13 cellular contexts compared by ENCODE assay signal in the genomic region with DNA sequence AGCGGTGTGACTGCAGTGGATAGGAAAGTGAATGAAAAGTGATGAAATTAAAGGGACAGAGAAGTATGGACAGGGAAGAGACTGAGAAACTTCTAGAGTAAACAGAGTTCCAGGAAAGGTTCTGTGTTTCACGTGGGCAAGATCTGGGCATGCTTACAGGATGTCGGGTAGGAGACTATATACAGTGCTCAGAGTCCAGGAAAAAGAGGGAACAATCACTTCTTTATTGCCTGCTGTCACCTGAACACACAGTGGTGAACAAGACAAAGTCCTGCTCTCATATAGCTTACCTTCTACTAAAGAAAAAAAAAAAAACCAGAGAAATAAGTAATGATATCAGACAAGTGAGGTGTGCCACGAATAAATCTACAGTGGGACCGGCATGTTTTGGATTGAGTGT. TPM values are rescaled to one million over a fixed set of nuclear protein-coding genes. Genes with fewer than 3 reads are reported as not detected.
A peak's percentile ranks its signal among the peaks of the same experiment; 100 is the strongest.
DNase-seq lines count a peak whose midpoint lies in the region; ATAC-seq and TF ChIP-seq lines count a peak whose summit lies in the region.
"Had no signal": no experiment of that assay in that cellular context is flagged by ENCODE, and none has a peak within 500 bp of the region (broad histone marks: within the 10 kb centered on the region; RNA-seq: fewer than 3 reads in every experiment).

No MANE protein-coding gene starts in this region.

- H4K20me1 ChIP-seq in HCT116 (ENCODE audit: insufficient read depth) = peaks cover 57% of the 10 kb centered on the region; the same call in 1 of the 2 replicates

- H3K4me2 ChIP-seq in HCT116 (ENCODE audit: low read length) = peak overlapping the region; percentile 88

- H3K27me3 ChIP-seq in CD4-positive, alpha-beta T cell (ENCODE audit: control insufficient read depth, insufficient read depth, low read length) = no peaks in the 10 kb centered on the region
- H3K27me3 ChIP-seq in HCT116 (ENCODE audit: insufficient read depth, low read length) (no peaks in the 10 kb centered on the region), spleen (replicated peaks in 1 of 7) (no peaks in the 10 kb centered on the region)
- H3K27me3 ChIP-seq in naive thymus-derived CD4-positive, alpha-beta T cell (ENCODE audit: control insufficient read depth in 2 of 2, insufficient read depth in 2 of 2, low read length in 2 of 2) = no peaks in the 10 kb centered on the region

- POLR2A ChIA-PET in CD4-positive, alpha-beta T cell (lab: Charles Lee) = no interaction called here
- POLR2A ChIA-PET in HCT116 (lab: Charles Lee) = no interaction called here
- POLR2A ChIA-PET in naive thymus-derived CD4-positive, alpha-beta T cell (lab: Charles Lee) = no interaction called here

- intact Hi-C loops in CD4-positive, alpha-beta T cell (cut with DNase I, micrococcal nuclease) = loop anchor here in 1 of 2 experiments (10.0 kb wide), 3 partner anchors 251 to 1571 kb away; no protein-coding TSS in a partner anchor
- intact Hi-C loops in HCT116 (cut with micrococcal nuclease) = no loop called here
- intact Hi-C loops in activated T-helper 1 cell treated with anti-CD3 and anti-CD28 coated beads, Interleukin-12 subunit alpha, Interleukin-12 subunit beta, Interleukin-2, Interleukin-4 antibody, amounts not matched to agents 30 ng/mL and 10 ng/mL and 1 ng/mL, durations not matched to agents 14 hours and 24 hours and 36 hours (cut with micrococcal nuclease) = no loop called here
- intact Hi-C loops in naive thymus-derived CD4-positive, alpha-beta T cell (cut with micrococcal nuclease) = loop anchor here in 1 of 2 donors (10.0 kb wide), 1 partner anchor 1179 kb away; no protein-coding TSS in a partner anchor
- intact Hi-C loops in spleen (cut with DNase I; ENCODE audit: low total_unique reads) = no loop called here
- intact Hi-C loops in Right ventricle myocardium superior (cut with DNase I) = no loop called here

- no peak overlapping the region for H3K9ac ChIP-seq in HCT116 (ENCODE audit: low read length)

- H2AFZ ChIP-seq in HCT116 (ENCODE audit: low read depth, low read length, poor library complexity, severe bottlenecking) = no peak overlapping the region

- BruUV-seq in HCT116 (replicated peaks; lab: Mats Ljungman, UMichigan) = no TSS peak

- no peaks in the 10 kb centered on the region for H3K9me3 Mint-ChIP-seq in CD4-positive, alpha-beta T cell
- no peaks in the 10 kb centered on the region for H3K9me3 Mint-ChIP-seq in activated T-helper 1 cell treated with anti-CD3 and anti-CD28 coated beads, Interleukin-12 subunit alpha, Interleukin-12 subunit beta, Interleukin-2, Interleukin-4 antibody, amounts not matched to agents 30 ng/mL and 10 ng/mL and 1 ng/mL, durations not matched to agents 14 hours and 24 hours and 36 hours
- peaks cover 0 to 3% (median 0%) of the 10 kb centered on the region in 11 donors for H3K9me3 Mint-ChIP-seq in naive thymus-derived CD4-positive, alpha-beta T cell

- DNase-seq in CD4-positive, alpha-beta T cell = no peak
- no peak for DNase-seq in HCT116 (ENCODE audit: low read depth, low spot score)
- no peak for DNase-seq in activated T-helper 1 cell treated with anti-CD3 and anti-CD28 coated beads, Interleukin-12 subunit alpha, Interleukin-12 subunit beta, Interleukin-2, Interleukin-4 antibody, amounts not matched to agents 30 ng/mL and 10 ng/mL and 1 ng/mL, durations not matched to agents 14 hours and 24 hours and 36 hours (ENCODE audit: low spot score)
- DNase-seq in naive thymus-derived CD4-positive, alpha-beta T cell = no peak
- no peak for DNase-seq in NCI-H2081 treated with DMSO at 0.1 percent for 48 hours (lab: John Stamatoyannopoulos, UW)
- no peak for DNase-seq in spleen
- DNase-seq in Right ventricle myocardium superior = no peak
- DNase-seq: COR-L47, hippocampal formation, NCI-H345, retina had no signal

- no peak overlapping the region for H3K27ac ChIP-seq in CD4-positive, alpha-beta T cell (ENCODE audit: low read depth, low read length)
- H3K27ac ChIP-seq in HCT116 (ENCODE audit: low read depth, low read length) (no peak overlapping the region), spleen (no peak overlapping the region)
- no peak overlapping the region for H3K27ac ChIP-seq in naive thymus-derived CD4-positive, alpha-beta T cell (ENCODE audit: low read depth, low read length)

- peak overlapping the region; percentile 91 for H3K4me3 Mint-ChIP-seq in CD4-positive, alpha-beta T cell
- peak overlapping the region; percentile 95 for H3K4me3 Mint-ChIP-seq in activated T-helper 1 cell treated with anti-CD3 and anti-CD28 coated beads, Interleukin-12 subunit alpha, Interleukin-12 subunit beta, Interleukin-2, Interleukin-4 antibody, amounts not matched to agents 30 ng/mL and 10 ng/mL and 1 ng/mL, durations not matched to agents 14 hours and 24 hours and 36 hours
- peak overlapping the region; percentile 88 to 99 (median 90) for H3K4me3 Mint-ChIP-seq in naive thymus-derived CD4-positive, alpha-beta T cell

- TF ChIP-seq RAD21 in HCT116 (IDR thresholded peaks at IDR 0.05; ENCODE audit: low read depth) = no peak

- TF ChIP-seq POLR2A in HCT116 (IDR thresholded peaks at IDR 0.05; ENCODE audit: borderline replicate concordance, extremely low read depth, insufficient read depth, insufficient read length) (no peak), spleen (IDR thresholded peaks at IDR 0.05) (no peak)

- H3K36me3 Mint-ChIP-seq in CD4-positive, alpha-beta T cell (ENCODE audit: low read depth) = peaks cover 61% of the 10 kb centered on the region
- peaks cover 39% of the 10 kb centered on the region for H3K36me3 Mint-ChIP-seq in activated T-helper 1 cell treated with anti-CD3 and anti-CD28 coated beads, Interleukin-12 subunit alpha, Interleukin-12 subunit beta, Interleukin-2, Interleukin-4 antibody, amounts not matched to agents 30 ng/mL and 10 ng/mL and 1 ng/mL, durations not matched to agents 14 hours and 24 hours and 36 hours (ENCODE audit: low read depth)
- H3K36me3 Mint-ChIP-seq in naive thymus-derived CD4-positive, alpha-beta T cell = peaks cover 10 to 39% (median 33%) of the 10 kb centered on the region in 5 donors

- 82 to 91% (median 87%) methylated on average over 5 of the region's 5 CpGs for WGBS in spleen, 5 donors

- no peak for ATAC-seq in CD4-positive, alpha-beta T cell (ENCODE audit: poor library complexity)
- ATAC-seq in HCT116 (no peak), GM19324 (IDR thresholded peaks at IDR 0.05; ENCODE audit: low FRiP score, unreplicated experiment) (no peak), Right ventricle myocardium superior (ENCODE audit: poor library complexity) (no peak)
- ATAC-seq in naive thymus-derived CD4-positive, alpha-beta T cell = no peak
- ATAC-seq: esophagus mucosa had no signal

- no peaks in the 10 kb centered on the region for H3K27me3 Mint-ChIP-seq in CD4-positive, alpha-beta T cell
- no peaks in the 10 kb centered on the region for H3K27me3 Mint-ChIP-seq in activated T-helper 1 cell treated with anti-CD3 and anti-CD28 coated beads, Interleukin-12 subunit alpha, Interleukin-12 subunit beta, Interleukin-2, Interleukin-4 antibody, amounts not matched to agents 30 ng/mL and 10 ng/mL and 1 ng/mL, durations not matched to agents 14 hours and 24 hours and 36 hours (ENCODE audit: insufficient read depth)
- H3K27me3 Mint-ChIP-seq in naive thymus-derived CD4-positive, alpha-beta T cell = peaks cover 0 to 1% (median 0%) of the 10 kb centered on the region in 5 donors

- RAD21 ChIA-PET in HCT116 (lab: Charles Lee; ENCODE audit: low non-redundant PET in 1 of 2, low total read pairs in 2 of 2, uncharacterized antibody in 2 of 2, unreplicated experiment in 2 of 2) = no interaction called here

- peaks cover 79% of the 10 kb centered on the region for H3K79me2 ChIP-seq in HCT116 (ENCODE audit: insufficient read depth, low read length)

- H3K4me1 Mint-ChIP-seq in CD4-positive, alpha-beta T cell (ENCODE audit: low read depth) = peaks cover 61% of the 10 kb centered on the region
- peaks cover 51% of the 10 kb centered on the region for H3K4me1 Mint-ChIP-seq in activated T-helper 1 cell treated with anti-CD3 and anti-CD28 coated beads, Interleukin-12 subunit alpha, Interleukin-12 subunit beta, Interleukin-2, Interleukin-4 antibody, amounts not matched to agents 30 ng/mL and 10 ng/mL and 1 ng/mL, durations not matched to agents 14 hours and 24 hours and 36 hours (ENCODE audit: low read depth)
- H3K4me1 Mint-ChIP-seq in naive thymus-derived CD4-positive, alpha-beta T cell = peaks cover 40 to 76% (median 67%) of the 10 kb centered on the region in 7 donors

- no peak for TF ChIP-seq CTCF in CD4-positive, alpha-beta T cell (IDR thresholded peaks at IDR 0.05)
- TF ChIP-seq CTCF in HCT116 (IDR thresholded peaks at IDR 0.05 in 2 of 3, conservative IDR thresholded peaks at IDR 0.05 in 1 of 3; ENCODE audit: borderline replicate concordance in 1 of 3, insufficient read depth in 1 of 3, low read depth in 2 of 3, low read length in 2 of 3) (no peak), spleen (IDR thresholded peaks at IDR 0.05 in 8 of 11, conservative IDR thresholded peaks at IDR 0.05 in 3 of 11) (no peak)

- H3K4me3 ChIP-seq in HCT116 (replicated peaks in 1 of 2; ENCODE audit: low read depth in 1 of 2, low read length in 2 of 2) (no peak overlapping the region), spleen (no peak overlapping the region)
- H3K4me3 ChIP-seq in naive thymus-derived CD4-positive, alpha-beta T cell (ENCODE audit: low read length) = no peak overlapping the region

- H3K4me1 ChIP-seq in HCT116 (ENCODE audit: control insufficient read depth in 1 of 2, insufficient read depth in 2 of 2, low read length in 2 of 2) (peaks cover 14 to 23% of the 10 kb centered on the region in 2 experiments), spleen (peaks cover 20 to 53% (median 39%) of the 10 kb centered on the region in 6 donors)
- peaks cover 9 to 25% of the 10 kb centered on the region in 2 donors for H3K4me1 ChIP-seq in naive thymus-derived CD4-positive, alpha-beta T cell (ENCODE audit: control insufficient read depth in 2 of 2, insufficient read depth in 2 of 2, low read length in 2 of 2)

- H3K9me3 ChIP-seq in CD4-positive, alpha-beta T cell (ENCODE audit: control insufficient read depth, low read length) = no peaks in the 10 kb centered on the region
- no peaks in the 10 kb centered on the region for H3K9me3 ChIP-seq in HCT116 (ENCODE audit: control insufficient read depth in 1 of 2, insufficient read depth in 1 of 2, low read depth in 1 of 2, low read length in 2 of 2)
- no peaks in the 10 kb centered on the region for H3K9me3 ChIP-seq in naive thymus-derived CD4-positive, alpha-beta T cell (ENCODE audit: control insufficient read depth in 2 of 3, low read length in 3 of 3)
- no peaks in the 10 kb centered on the region for H3K9me3 ChIP-seq in spleen

- H3K9me2 ChIP-seq in HCT116 (ENCODE audit: insufficient read depth) = no peaks in the 10 kb centered on the region

- peaks cover 30 to 49% of the 10 kb centered on the region in 2 experiments for H3K36me3 ChIP-seq in HCT116 (ENCODE audit: control insufficient read depth in 1 of 2, insufficient read depth in 2 of 2, low read length in 2 of 2)
- H3K36me3 ChIP-seq in naive thymus-derived CD4-positive, alpha-beta T cell (ENCODE audit: control insufficient read depth in 2 of 3, insufficient read depth in 3 of 3, low read length in 3 of 3) = peaks cover 4 to 16% (median 5%) of the 10 kb centered on the region in 3 experiments
- H3K36me3 ChIP-seq in spleen = peaks cover 0 to 46% (median 18%) of the 10 kb centered on the region in 6 donors

- H3K27ac Mint-ChIP-seq in CD4-positive, alpha-beta T cell = peak overlapping the region; percentile 45
- peak overlapping the region; percentile 46 for H3K27ac Mint-ChIP-seq in activated T-helper 1 cell treated with anti-CD3 and anti-CD28 coated beads, Interleukin-12 subunit alpha, Interleukin-12 subunit beta, Interleukin-2, Interleukin-4 antibody, amounts not matched to agents 30 ng/mL and 10 ng/mL and 1 ng/mL, durations not matched to agents 14 hours and 24 hours and 36 hours
- peak overlapping the region in 8 of 9 donors; percentile 0 to 98 (median 22) for H3K27ac Mint-ChIP-seq in naive thymus-derived CD4-positive, alpha-beta T cell

- CTCF ChIA-PET in CD4-positive, alpha-beta T cell (lab: Charles Lee) = no interaction called here
- CTCF ChIA-PET in HCT116 (lab: Charles Lee) = no interaction called here
- CTCF ChIA-PET in naive thymus-derived CD4-positive, alpha-beta T cell (lab: Charles Lee) = no interaction called here

RNA-seq across cellular contexts. Expression of gene LRPPRC, which starts 2.4 kb away (rescaled TPM):
- total RNA-seq in CD4-positive, alpha-beta T cell = 10 to 100 TPM; 55.2 to 55.4 TPM
- total RNA-seq in HCT116 (2021; ENCODE audit: unreplicated experiment) = 210 TPM
- 63.0 and 78.4 TPM in 2 replicates for polyA plus RNA-seq in HCT116 (2012)
- 150 and 162 TPM in 2 replicates for total RNA-seq in activated T-helper 1 cell treated with anti-CD3 and anti-CD28 coated beads, Interleukin-12 subunit alpha, Interleukin-12 subunit beta, Interleukin-2, Interleukin-4 antibody, amounts not matched to agents 30 ng/mL and 10 ng/mL and 1 ng/mL, durations not matched to agents 14 hours and 24 hours and 36 hours
- total RNA-seq in naive thymus-derived CD4-positive, alpha-beta T cell = 10 to 100 TPM; 54.3 to 92.7 (median 71.2) TPM
- 10 to 100 TPM; 42.3 to 45.1 TPM for polyA plus RNA-seq in naive thymus-derived CD4-positive, alpha-beta T cell
- 10 to 100 TPM; 52.3 to 72.5 (median 60.3) TPM for total RNA-seq in spleen
- 10 to 100 TPM; 25.0 to 28.7 (median 27.3) TPM for polyA plus RNA-seq in spleen
- 90.3 TPM for total RNA-seq in Right ventricle myocardium superior
